ENCODE assay signal across 12 cellular contexts in genomic region chr6:106083618-106084017, GRCh38. TPM values are rescaled to one million over a fixed set of nuclear protein-coding genes. Genes with fewer than 3 reads are reported as not detected.
DNase-seq lines count a peak whose midpoint lies in the region; ATAC-seq and TF ChIP-seq lines count a peak whose summit lies in the region.
"Had no signal": no experiment of that assay in that cellular context is flagged by ENCODE, and none has a peak within 500 bp of the region (broad histone marks: within the 10 kb centered on the region; RNA-seq: fewer than 3 reads in every experiment).

No MANE protein-coding gene starts in this region.

- TF ChIP-seq CTCF in MM.1S (IDR thresholded peaks at IDR 0.05; ENCODE audit: low read length), result no peak

- no peaks in the 10 kb centered on the region for H4K20me1 ChIP-seq in MM.1S (ENCODE audit: insufficient read depth, low read length)

- peaks cover 46% of the 10 kb centered on the region for H3F3A ChIP-seq in MM.1S (ENCODE audit: insufficient read depth, low read length)

- H3K79me2 ChIP-seq in MM.1S (ENCODE audit: low read length), result peaks cover 78% of the 10 kb centered on the region

- peak overlapping the region; percentile 95; the same call in 1 of the 2 replicates for H3K4me3 ChIP-seq in MM.1S (ENCODE audit: low read length)
- H3K4me3 ChIP-seq: psoas muscle had no signal

- DNase-seq in activated naive CD4-positive, alpha-beta T cell (lab: John Stamatoyannopoulos, UW), result no peak
- DNase-seq in MM.1S (peak; percentile 26), NCI-H1417 treated with DMSO at 0.1 percent for 48 hours (lab: John Stamatoyannopoulos, UW) (no peak), mucosa of gallbladder (ENCODE audit: low spot score) (no peak)
- no peak for DNase-seq in stimulated activated naive CD8-positive, alpha-beta T cell treated with anti-CD3 and anti-CD28 coated beads, Interleukin-15, amount 100 ng/mL, for 72 hours
- DNase-seq: islet precursor cell; NCI-H345; psoas muscle; stimulated activated CD4-positive, alpha-beta T cell treated with anti-CD3 and anti-CD28 coated beads, Interleukin-1b, Interleukin-23, amount 100 ng/mL, for 48 hours had no signal

- peak; percentile 61 for ATAC-seq in stimulated activated naive CD8-positive, alpha-beta T cell treated with anti-CD3 and anti-CD28 coated beads, Interleukin-15, amount 100 ng/mL, for 72 hours
- ATAC-seq in HG02973 (IDR thresholded peaks at IDR 0.05; ENCODE audit: unreplicated experiment), result no peak

- H3K27ac Mint-ChIP-seq in activated naive CD4-positive, alpha-beta T cell treated with anti-CD3 and anti-CD28 coated beads, Interleukin-2, amount 50 U/mL, for 24 hours, result no peak overlapping the region
- H3K27ac Mint-ChIP-seq in dendritic cell treated with granulocyte-macrophage colony-stimulating factor and Interleukin-4, amounts not matched to agents 40 ng/mL and 50 ng/mL, for 4 days, result peak overlapping the region; percentile 99
- no peak overlapping the region for H3K27ac Mint-ChIP-seq in stimulated activated naive CD8-positive, alpha-beta T cell treated with anti-CD3 and anti-CD28 coated beads, Interleukin-15, amount 100 ng/mL, for 72 hours

- H3K4me1 ChIP-seq in MM.1S (ENCODE audit: low read length), result peaks cover 21% of the 10 kb centered on the region

- intact Hi-C loops in dendritic cell treated with granulocyte-macrophage colony-stimulating factor and Interleukin-4, amounts not matched to agents 40 ng/mL and 50 ng/mL, for 4 days (cut with micrococcal nuclease), result loop anchor here (10.0 kb wide), 1 partner anchor 599 kb away; no protein-coding TSS in a partner anchor

- H3K27ac ChIP-seq in MM.1S (ENCODE audit: low read length), result peak overlapping the region; percentile 98
- H3K27ac ChIP-seq: psoas muscle had no signal

- H3K9ac ChIP-seq in MM.1S (ENCODE audit: low read length), result peak overlapping the region; percentile 98; the same call in 1 of the 2 replicates

- peaks cover 71% of the 10 kb centered on the region for H3K4me1 Mint-ChIP-seq in activated naive CD4-positive, alpha-beta T cell treated with anti-CD3 and anti-CD28 coated beads, Interleukin-2, amount 50 U/mL, for 24 hours
- H3K4me1 Mint-ChIP-seq in dendritic cell treated with granulocyte-macrophage colony-stimulating factor and Interleukin-4, amounts not matched to agents 40 ng/mL and 50 ng/mL, for 4 days (ENCODE audit: low read depth), result peaks cover 52% of the 10 kb centered on the region
- H3K4me1 Mint-ChIP-seq in stimulated activated naive CD8-positive, alpha-beta T cell treated with anti-CD3 and anti-CD28 coated beads, Interleukin-15, amount 100 ng/mL, for 72 hours, result peaks cover 55% of the 10 kb centered on the region

- no peaks in the 10 kb centered on the region for H3K36me3 Mint-ChIP-seq in activated naive CD4-positive, alpha-beta T cell treated with anti-CD3 and anti-CD28 coated beads, Interleukin-2, amount 50 U/mL, for 24 hours
- H3K36me3 Mint-ChIP-seq in dendritic cell treated with granulocyte-macrophage colony-stimulating factor and Interleukin-4, amounts not matched to agents 40 ng/mL and 50 ng/mL, for 4 days (ENCODE audit: low read depth), result peaks cover 30% of the 10 kb centered on the region

- H3K9me3 Mint-ChIP-seq in activated naive CD4-positive, alpha-beta T cell treated with anti-CD3 and anti-CD28 coated beads, Interleukin-2, amount 50 U/mL, for 24 hours, result no peaks in the 10 kb centered on the region
- H3K9me3 Mint-ChIP-seq in dendritic cell treated with granulocyte-macrophage colony-stimulating factor and Interleukin-4, amounts not matched to agents 40 ng/mL and 50 ng/mL, for 4 days, result no peaks in the 10 kb centered on the region
- H3K9me3 Mint-ChIP-seq in stimulated activated naive CD8-positive, alpha-beta T cell treated with anti-CD3 and anti-CD28 coated beads, Interleukin-15, amount 100 ng/mL, for 72 hours, result no peaks in the 10 kb centered on the region

- H3K4me2 ChIP-seq in MM.1S (ENCODE audit: low read depth, low read length), result peak overlapping the region; percentile 88

- H3K27me3 ChIP-seq in MM.1S (replicated peaks; ENCODE audit: insufficient read depth, low read length), result no peaks in the 10 kb centered on the region

- H3K27me3 Mint-ChIP-seq in activated naive CD4-positive, alpha-beta T cell treated with anti-CD3 and anti-CD28 coated beads, Interleukin-2, amount 50 U/mL, for 24 hours, result peaks cover 3% of the 10 kb centered on the region
- H3K27me3 Mint-ChIP-seq in dendritic cell treated with granulocyte-macrophage colony-stimulating factor and Interleukin-4, amounts not matched to agents 40 ng/mL and 50 ng/mL, for 4 days, result peaks cover 5% of the 10 kb centered on the region
- H3K27me3 Mint-ChIP-seq in stimulated activated naive CD8-positive, alpha-beta T cell treated with anti-CD3 and anti-CD28 coated beads, Interleukin-15, amount 100 ng/mL, for 72 hours, result peaks cover 69% of the 10 kb centered on the region

- H3K36me3 ChIP-seq in MM.1S (replicated peaks; ENCODE audit: insufficient read depth, low read length), result peaks cover 15% of the 10 kb centered on the region

- H3K9me3 ChIP-seq in MM.1S (replicated peaks; ENCODE audit: insufficient read depth, low read length), result no peaks in the 10 kb centered on the region
- H3K9me3 ChIP-seq: psoas muscle had no signal

- peak overlapping the region; percentile 40 for H3K4me3 Mint-ChIP-seq in activated naive CD4-positive, alpha-beta T cell treated with anti-CD3 and anti-CD28 coated beads, Interleukin-2, amount 50 U/mL, for 24 hours
- no peak overlapping the region for H3K4me3 Mint-ChIP-seq in dendritic cell treated with granulocyte-macrophage colony-stimulating factor and Interleukin-4, amounts not matched to agents 40 ng/mL and 50 ng/mL, for 4 days
- H3K4me3 Mint-ChIP-seq in stimulated activated naive CD8-positive, alpha-beta T cell treated with anti-CD3 and anti-CD28 coated beads, Interleukin-15, amount 100 ng/mL, for 72 hours, result no peak overlapping the region

- 0 out of 2 replicates have a peak overlapping the region, but pooled peaks have one; percentile 10 for H2AFZ ChIP-seq in MM.1S (ENCODE audit: low read length)

- no peaks in the 10 kb centered on the region for H3K9me2 ChIP-seq in MM.1S (replicated peaks; ENCODE audit: insufficient read depth, low read length)

RNA-seq across cellular contexts. Expression of gene PRDM1, which starts 2.5 kb away (rescaled TPM):
- total RNA-seq in mucosa of gallbladder, result 16.9 TPM
